ENCODE assay signal across 22 cellular contexts in genomic region chr11:1107316-1108245, GRCh38. TPM values are rescaled to one million over a fixed set of nuclear protein-coding genes. Genes with fewer than 3 reads are reported as not detected.
A peak's percentile ranks its signal among the peaks of the same experiment; 100 is the strongest.
DNase-seq lines count a peak whose midpoint lies in the region; ATAC-seq lines count a peak whose summit lies in the region.
"Had no signal": no experiment of that assay in that cellular context is flagged by ENCODE, and none has a peak within 500 bp of the region (broad histone marks: within the 10 kb centered on the region; RNA-seq: fewer than 3 reads in every experiment).

No MANE protein-coding gene starts in this region.

- no peak overlapping the region for H4K91ac ChIP-seq in trophoblast cell (ENCODE audit: low read depth, low read length)

- H2AK5ac ChIP-seq in trophoblast cell (ENCODE audit: low read length): no peak overlapping the region

- H3K9me3 Mint-ChIP-seq in stimulated activated naive CD8-positive, alpha-beta T cell treated with anti-CD3 and anti-CD28 coated beads, Interleukin-15, amount 100 ng/mL, for 72 hours: no peaks in the 10 kb centered on the region
- H3K9me3 Mint-ChIP-seq: CD4-positive, alpha-beta T cell; CD8-positive, alpha-beta memory T cell had no signal

- H3K27me3 Mint-ChIP-seq in stimulated activated naive CD8-positive, alpha-beta T cell treated with anti-CD3 and anti-CD28 coated beads, Interleukin-15, amount 100 ng/mL, for 72 hours: no peaks in the 10 kb centered on the region
- H3K27me3 Mint-ChIP-seq: CD4-positive, alpha-beta T cell had no signal

- H3K4me1 ChIP-seq in trophoblast cell (ENCODE audit: control insufficient read depth in 1 of 2, insufficient read depth in 2 of 2, low read length in 2 of 2): no peaks in the 10 kb centered on the region
- H3K4me1 ChIP-seq: A549, BE2C, HAP-1 had no signal

- peak overlapping the region; percentile 20 for H3K4me3 ChIP-seq in trophoblast cell (ENCODE audit: low read depth, low read length)
- H3K4me3 ChIP-seq: A549; BLaER1 treated with 17β-estradiol and CSF1 and Interleukin-3, amounts not matched to agents 10 nM and 100 nM; GM12878; HAP-1 had no signal

- H2AFZ ChIP-seq in trophoblast cell (ENCODE audit: insufficient read depth, low read length, poor library complexity): no peak overlapping the region

- ATAC-seq in Right ventricle myocardium superior (ENCODE audit: poor library complexity) (no peak), left cardiac atrium (no peak), GM19463 (IDR thresholded peaks at IDR 0.05; ENCODE audit: unreplicated experiment) (no peak)
- ATAC-seq in stimulated activated naive CD8-positive, alpha-beta T cell treated with anti-CD3 and anti-CD28 coated beads, Interleukin-15, amount 100 ng/mL, for 72 hours: peak; percentile 29
- no peak for ATAC-seq in stimulated activated naive CD8-positive, alpha-beta T cell treated with anti-CD3 and anti-CD28 coated beads, Interleukin-15, Interleukin-2, amounts not matched to agents 100 U/mL and 50 U/mL, for 24 hours
- ATAC-seq: A549, GM12878 had no signal

- DNase-seq in Right ventricle myocardium superior: peak; percentile 27
- no peak for DNase-seq in left cardiac atrium
- DNase-seq in stimulated activated naive CD8-positive, alpha-beta T cell treated with anti-CD3 and anti-CD28 coated beads, Interleukin-15, amount 100 ng/mL, for 72 hours: no peak
- no peak for DNase-seq in stimulated activated naive CD8-positive, alpha-beta T cell treated with anti-CD3 and anti-CD28 coated beads, Interleukin-15, Interleukin-2, amounts not matched to agents 100 U/mL and 50 U/mL, for 24 hours
- no peak for DNase-seq in trophoblast cell
- DNase-seq: 8988T; ACHN; AML-193; BE2C; CD4-positive, alpha-beta T cell; CD8-positive, alpha-beta memory T cell; DMS 273 treated with DMSO at 0.1 percent for 48 hours; DMS79; EL; GDM1; GOT3 had no signal

- H2BK12ac ChIP-seq in trophoblast cell (ENCODE audit: low read length): no peak overlapping the region

- no peak overlapping the region for H3K4me2 ChIP-seq in trophoblast cell (ENCODE audit: low read length)
- H3K4me2 ChIP-seq: A549; BLaER1 treated with 17β-estradiol and CSF1 and Interleukin-3, amounts not matched to agents 10 nM and 100 nM had no signal

- H3K14ac ChIP-seq in trophoblast cell (ENCODE audit: low read length): no peak overlapping the region

- H3K9ac ChIP-seq in trophoblast cell (ENCODE audit: low read length): no peak overlapping the region
- H3K9ac ChIP-seq: BLaER1 treated with 17β-estradiol and CSF1 and Interleukin-3, amounts not matched to agents 10 nM and 100 nM had no signal

- no peaks in the 10 kb centered on the region for H3K79me2 ChIP-seq in trophoblast cell (ENCODE audit: control insufficient read depth, insufficient read depth, low read length, poor library complexity)

- no CpG with 5 or more reads among the region's 32 CpGs for WGBS in trophoblast cell (ENCODE audit: extremely low coverage, insufficient coverage, insufficient read length)

- no peak overlapping the region for H3K4ac ChIP-seq in trophoblast cell (ENCODE audit: low read depth, low read length)

- H2BK120ac ChIP-seq in trophoblast cell (ENCODE audit: insufficient read depth, low read length, poor library complexity): no peak overlapping the region

- intact Hi-C loops in Right ventricle myocardium superior (cut with DNase I) (no loop called here), left cardiac atrium (cut with DNase I) (no loop called here)

- H3K27me3 ChIP-seq in trophoblast cell (ENCODE audit: insufficient read depth, low read length): no peaks in the 10 kb centered on the region
- H3K27me3 ChIP-seq: BE2C; BLaER1 treated with 17β-estradiol and CSF1 and Interleukin-3, amounts not matched to agents 10 nM and 100 nM had no signal

- H3K9me3 ChIP-seq in trophoblast cell (ENCODE audit: insufficient read depth, low read depth, low read length): peaks cover 71% of the 10 kb centered on the region
- H3K9me3 ChIP-seq: A549, BE2C, HAP-1 had no signal

- no peaks in the 10 kb centered on the region for H3K36me3 ChIP-seq in trophoblast cell (ENCODE audit: control insufficient read depth in 1 of 2, insufficient read depth in 2 of 2, low read length in 2 of 2)
- H3K36me3 ChIP-seq: BE2C; BLaER1 treated with 17β-estradiol and CSF1 and Interleukin-3, amounts not matched to agents 10 nM and 100 nM; HAP-1 had no signal

- no peaks in the 10 kb centered on the region for H3K4me1 Mint-ChIP-seq in stimulated activated naive CD8-positive, alpha-beta T cell treated with anti-CD3 and anti-CD28 coated beads, Interleukin-15, amount 100 ng/mL, for 72 hours
- H3K4me1 Mint-ChIP-seq: CD14-positive monocyte; CD8-positive, alpha-beta memory T cell had no signal

- H3K18ac ChIP-seq in trophoblast cell (ENCODE audit: low read length): no peak overlapping the region

- no peak overlapping the region for H4K12ac ChIP-seq in trophoblast cell (ENCODE audit: low read depth, low read length)

- H3K23ac ChIP-seq in trophoblast cell (ENCODE audit: low read length): no peak overlapping the region

- H4K8ac ChIP-seq in trophoblast cell (ENCODE audit: low read depth, low read length): no peak overlapping the region

- no peak overlapping the region for H3K27ac ChIP-seq in trophoblast cell (ENCODE audit: low read depth, low read length)
- H3K27ac ChIP-seq: A549; BLaER1 treated with 17β-estradiol and CSF1 and Interleukin-3, amounts not matched to agents 10 nM and 100 nM had no signal

- H3K4me3 Mint-ChIP-seq in stimulated activated naive CD8-positive, alpha-beta T cell treated with anti-CD3 and anti-CD28 coated beads, Interleukin-15, amount 100 ng/mL, for 72 hours: no peak overlapping the region
- H3K4me3 Mint-ChIP-seq: CD14-positive monocyte; CD4-positive, alpha-beta T cell; CD8-positive, alpha-beta memory T cell had no signal

- no peaks in the 10 kb centered on the region for H3K79me1 ChIP-seq in trophoblast cell (ENCODE audit: low read length)

- H2BK5ac ChIP-seq in trophoblast cell (ENCODE audit: low read depth, low read length, poor library complexity): no peak overlapping the region

- H3K27ac Mint-ChIP-seq in stimulated activated naive CD8-positive, alpha-beta T cell treated with anti-CD3 and anti-CD28 coated beads, Interleukin-15, amount 100 ng/mL, for 72 hours: no peak overlapping the region
- H3K27ac Mint-ChIP-seq: CD14-positive monocyte; CD4-positive, alpha-beta T cell; CD8-positive, alpha-beta memory T cell had no signal

RNA-seq across cellular contexts. Expression of gene MUC2, which starts 32.9 kb away (rescaled TPM):
- total RNA-seq in Right ventricle myocardium superior (not detected), left cardiac atrium (under 1 TPM in 1 of 2 donors, not detected in 1; 0.26 TPM)
- 0.01 TPM in 2 replicates for polyA plus RNA-seq in trophoblast cell (2013)
- total RNA-seq: CD4-positive, alpha-beta T cell; CD8-positive, alpha-beta memory T cell had no signal
- polyA plus RNA-seq: CD14-positive monocyte; CD8-positive, alpha-beta memory T cell; GM12878 had no signal

RNA-seq across cellular contexts. Expression of gene MUC5AC, which starts 50.2 kb away (rescaled TPM):
- total RNA-seq in Right ventricle myocardium superior: not detected
- total RNA-seq in left cardiac atrium: not detected
- not detected in 2 replicates for polyA plus RNA-seq in trophoblast cell (2013)
- total RNA-seq: CD4-positive, alpha-beta T cell; CD8-positive, alpha-beta memory T cell; GM12878 had no signal
- polyA plus RNA-seq: CD14-positive monocyte; CD8-positive, alpha-beta memory T cell had no signal
